In genomic region chr4:151644625-151645024, GRCh38 we compare ENCODE assay signal across 9 cellular contexts.
DNase-seq lines count a peak whose midpoint lies in the region; ATAC-seq and TF ChIP-seq lines count a peak whose summit lies in the region.
"Had no signal": no experiment of that assay in that cellular context is flagged by ENCODE, and none has a peak within 500 bp of the region (broad histone marks: within the 10 kb centered on the region; RNA-seq: fewer than 3 reads in every experiment).

No MANE protein-coding gene starts in this region.

- no peak for ATAC-seq in stimulated activated naive CD8-positive, alpha-beta T cell treated with anti-CD3 and anti-CD28 coated beads, Interleukin-15, Interleukin-2, amounts not matched to agents 100 U/mL and 50 U/mL, for 24 hours
- ATAC-seq in HG03571 (IDR thresholded peaks at IDR 0.05; ENCODE audit: unreplicated experiment), result no peak

- intact Hi-C loops in MCF 10A (cut with micrococcal nuclease) (no loop called here), breast epithelium (cut with DNase I; ENCODE audit: low total_unique reads) (no loop called here)

- H3K9me3 Mint-ChIP-seq in MCF 10A (ENCODE audit: unreplicated experiment), result no peaks in the 10 kb centered on the region
- H3K9me3 Mint-ChIP-seq in endodermal cell, result no peaks in the 10 kb centered on the region
- H3K9me3 Mint-ChIP-seq in immature natural killer cell, result peaks cover 0 to 3% (median 0%) of the 10 kb centered on the region in 6 donors

- H3K4me1 Mint-ChIP-seq in MCF 10A (ENCODE audit: insufficient read depth, unreplicated experiment) (peaks cover 20% of the 10 kb centered on the region), endodermal cell (peaks cover 47% of the 10 kb centered on the region), immature natural killer cell (no peaks in the 10 kb centered on the region)

- CTCF ChIA-PET in MCF 10A (lab: Yijun Ruan, JAX), result interaction anchor here (0.6 to 1.5 kb wide), 4 partner anchors 50 to 1912 kb away, joined by 3 read pairs; partner anchors contain the start of gene GATB

- WGBS in endodermal cell (ENCODE audit: insufficient coverage in 1 of 2, insufficient read length in 1 of 2), 2 experiments, result 26 to 39% methylated on average over 3 of the region's 3 CpGs

- H3K9me3 ChIP-seq in breast epithelium (no peaks in the 10 kb centered on the region), endodermal cell (ENCODE audit: control insufficient read depth, low read length) (no peaks in the 10 kb centered on the region)

- TF ChIP-seq POLR2A in breast epithelium (IDR thresholded peaks at IDR 0.05), result no peak
- no peak for TF ChIP-seq POLR2A in NB4 (IDR thresholded peaks at IDR 0.05; ENCODE audit: extremely low read depth, insufficient read length)

- H3K27ac Mint-ChIP-seq in MCF 10A (ENCODE audit: low read depth, unreplicated experiment), result no peak overlapping the region
- no peak overlapping the region for H3K27ac Mint-ChIP-seq in endodermal cell
- H3K27ac Mint-ChIP-seq in immature natural killer cell, result no peak overlapping the region
- H3K27ac Mint-ChIP-seq: activated naive CD8-positive, alpha-beta T cell had no signal

- H3K27me3 ChIP-seq in breast epithelium (no peaks in the 10 kb centered on the region), endodermal cell (ENCODE audit: control insufficient read depth, insufficient read depth, low read length, poor library complexity, severe bottlenecking) (peaks cover 30% of the 10 kb centered on the region)

- peak; percentile 38 for DNase-seq in MCF 10A (ENCODE audit: unreplicated experiment)
- no peak for DNase-seq in breast epithelium (ENCODE audit: low spot score in 2 of 2)
- DNase-seq in NB4 (ENCODE audit: low read depth), result peak; percentile 51
- peak; percentile 89 for DNase-seq in endodermal cell
- DNase-seq in stimulated activated naive CD8-positive, alpha-beta T cell treated with anti-CD3 and anti-CD28 coated beads, Interleukin-15, Interleukin-2, amounts not matched to agents 100 U/mL and 50 U/mL, for 24 hours, result peak; percentile 17
- DNase-seq in immature natural killer cell, result no peak
- no peak for DNase-seq in KG1 (lab: John Stamatoyannopoulos, UW)

- H3K36me3 ChIP-seq in breast epithelium (no peaks in the 10 kb centered on the region), endodermal cell (ENCODE audit: control insufficient read depth, insufficient read depth, low read length) (no peaks in the 10 kb centered on the region)

- H3K27me3 Mint-ChIP-seq in MCF 10A (ENCODE audit: insufficient read depth, unreplicated experiment) (no peaks in the 10 kb centered on the region), endodermal cell (ENCODE audit: insufficient read depth) (peaks cover 12% of the 10 kb centered on the region), immature natural killer cell (ENCODE audit: low read depth in 3 of 3) (peaks cover 0 to 4% (median 0%) of the 10 kb centered on the region in 3 donors)

- H3K4me1 ChIP-seq in breast epithelium (no peaks in the 10 kb centered on the region), endodermal cell (ENCODE audit: control insufficient read depth, insufficient read depth, low read length) (peaks cover 4% of the 10 kb centered on the region)

- POLR2A ChIA-PET in MCF 10A (lab: Yijun Ruan, JAX), result interaction anchor here (0.6 kb wide), 1 partner anchor 103 kb away, joined by 3 read pairs; no protein-coding TSS in a partner anchor

- H3K36me3 Mint-ChIP-seq in MCF 10A (ENCODE audit: insufficient read depth, unreplicated experiment), result peaks cover 11% of the 10 kb centered on the region
- peaks cover 4% of the 10 kb centered on the region for H3K36me3 Mint-ChIP-seq in endodermal cell (ENCODE audit: low read depth)
- H3K36me3 Mint-ChIP-seq in immature natural killer cell, result no peaks in the 10 kb centered on the region
- H3K36me3 Mint-ChIP-seq: activated naive CD8-positive, alpha-beta T cell had no signal

- H3K27ac ChIP-seq in breast epithelium (no peak overlapping the region), endodermal cell (ENCODE audit: low read depth, low read length) (no peak overlapping the region)

- no peak overlapping the region for H3K9ac ChIP-seq in endodermal cell (ENCODE audit: extremely low read depth, low read length, poor library complexity, severe bottlenecking)

- TF ChIP-seq CTCF in MCF 10A (IDR thresholded peaks at IDR 0.05; ENCODE audit: unreplicated experiment) (peak; percentile 39), breast epithelium (IDR thresholded peaks at IDR 0.05) (no peak), NB4 (IDR thresholded peaks at IDR 0.05; ENCODE audit: low read depth, low read length) (peak; percentile 55), endodermal cell (conservative IDR thresholded peaks at IDR 0.05) (peak; percentile 83)

- no TSS peak for BruUV-seq in MCF 10A (replicated peaks; lab: Mats Ljungman, UMichigan)

- no peak overlapping the region for H3K4me3 Mint-ChIP-seq in MCF 10A (ENCODE audit: unreplicated experiment)
- no peak overlapping the region for H3K4me3 Mint-ChIP-seq in endodermal cell
- no peak overlapping the region for H3K4me3 Mint-ChIP-seq in immature natural killer cell
- H3K4me3 Mint-ChIP-seq: activated naive CD8-positive, alpha-beta T cell had no signal

- H3K4me3 ChIP-seq in breast epithelium, result no peak overlapping the region
- no peak overlapping the region for H3K4me3 ChIP-seq in NB4 (ENCODE audit: low read depth, low read length)
- H3K4me3 ChIP-seq in endodermal cell (ENCODE audit: low read length), result no peak overlapping the region

Comparison
In these comparisons a context has a peak if more than half of its experiments do, and no peak if none do; other contexts are left out.
1. DNase-seq: peak in MCF 10A (single experiment), NB4 (single experiment), endodermal cell (single experiment) and stimulated activated naive CD8-positive, alpha-beta T cell treated with anti-CD3 and anti-CD28 coated beads, Interleukin-15, Interleukin-2, amounts not matched to agents 100 U/mL and 50 U/mL, for 24 hours (single experiment); none in breast epithelium (0 of 2), immature natural killer cell (0 of 3) and KG1 (single experiment).
2. CTCF ChIP-seq: peak in MCF 10A (single experiment), NB4 (single experiment) and endodermal cell (single experiment); none in breast epithelium (0 of 3).